In genomic region chr3:14837864-14838263, GRCh38 we compare ENCODE assay signal across 1 cellular context.
TF ChIP-seq lines count a peak whose summit lies in the region.

No MANE protein-coding gene starts in this region.

TF ChIP-seq in SK-N-SH treated with all-trans-retinoic acid at 6 μM for 48 hours, 23 proteins besides CTCF, POLR2A, EP300 and RAD21 (continued from another document):
- no peak for TF ChIP-seq ISL1 (CRISPR knock-in tag; IDR thresholded peaks at IDR 0.05)
TF ChIP-seq in SK-N-SH treated with all-trans-retinoic acid at 6 μM for 48 hours: peak in this region for 0.
